Comparison of ENCODE assay signal across 8 cellular contexts in genomic region chr5:134466241-134467069, GRCh38. TPM values are rescaled to one million over a fixed set of nuclear protein-coding genes. Genes with fewer than 3 reads are reported as not detected.
DNase-seq lines count a peak whose midpoint lies in the region; ATAC-seq, FAIRE-seq and TF ChIP-seq lines count a peak whose summit lies in the region.

No MANE protein-coding gene starts in this region.

- H3K4me3 Mint-ChIP-seq in activated CD4-positive, alpha-beta memory T cell treated with anti-CD3 and anti-CD28 coated beads for 36 hours, result peak overlapping the region; percentile 75

- no peak; the same call in 1 of the 2 replicates for TF ChIP-seq CTCF in HepG2 (CRISPR knock-in tag; IDR thresholded peaks at IDR 0.05)

- CTCF ChIA-PET in activated CD4-positive, alpha-beta memory T cell treated with anti-CD3 and anti-CD28 coated beads for 36 hours (lab: Charles Lee), result interaction anchor here (0.7 to 1.9 kb wide), 5 partner anchors 29 to 121 kb away, joined by 3 to 7 read pairs (median 4); no protein-coding TSS in a partner anchor
- CTCF ChIA-PET in HepG2 (lab: Yijun Ruan, JAX; ENCODE audit: low intra/inter-chr PET ratio, low total read pairs), result no interaction called here

- H4K20me1 ChIP-seq in HepG2 (ENCODE audit: insufficient read depth, low read length), result no peaks in the 10 kb centered on the region

- no peaks in the 10 kb centered on the region for H3K27me3 Mint-ChIP-seq in activated CD4-positive, alpha-beta memory T cell treated with anti-CD3 and anti-CD28 coated beads for 36 hours

- intact Hi-C loops in activated CD4-positive, alpha-beta memory T cell treated with anti-CD3 and anti-CD28 coated beads for 36 hours (cut with micrococcal nuclease), result loop anchor here (2.0 kb wide), 1 partner anchor 58 kb away; the partner anchor contains the start of gene JADE2
- intact Hi-C loops in HepG2 (cut with micrococcal nuclease; ENCODE audit: unreplicated experiment), result loop anchor here (1.0 to 5.0 kb wide), 2 partner anchors 37 to 49 kb away; no protein-coding TSS in a partner anchor

- peak overlapping the region; percentile 77 for H3K27ac Mint-ChIP-seq in activated CD4-positive, alpha-beta memory T cell treated with anti-CD3 and anti-CD28 coated beads for 36 hours

- FAIRE-seq in HepG2 (lab: Jason Lieb, UNC), result peak; percentile 71

- H3K9ac ChIP-seq in duodenal mucosa (ENCODE audit: low read depth in 1 of 2, low read length in 2 of 2) (peak overlapping the region; percentile 74 to 79), HepG2 (ENCODE audit: insufficient read depth, low read depth, low read length) (peak overlapping the region; percentile 91)

- 2% methylated on average over 12 of the region's 26 CpGs for WGBS in HepG2 (ENCODE audit: low lambda C conversion rate)

- peaks cover 3% of the 10 kb centered on the region for H3K9me3 Mint-ChIP-seq in activated CD4-positive, alpha-beta memory T cell treated with anti-CD3 and anti-CD28 coated beads for 36 hours

- in situ Hi-C loops in HepG2 (cut with HindIII; ENCODE audit: extremely low pct_ligation_motif_present, low pct_unique_long_range_greater_than_20kb), result loop anchor here (5.0 kb wide), 1 partner anchor 46 kb away; no protein-coding TSS in a partner anchor

- H3K27me3 ChIP-seq in duodenal mucosa (ENCODE audit: control insufficient read depth in 1 of 2, insufficient read depth in 2 of 2, low read length in 2 of 2) (no peaks in the 10 kb centered on the region), HepG2 (ENCODE audit: control insufficient read depth in 1 of 2, insufficient read depth in 2 of 2, low read length in 2 of 2) (peaks cover 0 to 3% of the 10 kb centered on the region in 2 experiments; a peak in 3 of 5 replicates)

- peaks cover 17 to 29% of the 10 kb centered on the region in 2 donors for H3K4me1 ChIP-seq in duodenal mucosa (ENCODE audit: control insufficient read depth in 1 of 2, insufficient read depth in 2 of 2, low read length in 2 of 2)
- peaks cover 26% of the 10 kb centered on the region for H3K4me1 ChIP-seq in HepG2 (ENCODE audit: insufficient read depth, low read length)

- H3K4me3 ChIP-seq in duodenal mucosa (ENCODE audit: low read depth in 1 of 2, low read length in 2 of 2) (peak overlapping the region; percentile 69 to 84), HepG2 (replicated peaks in 1 of 3; ENCODE audit: insufficient read depth in 1 of 3, low read depth in 2 of 3, low read length in 3 of 3) (peak overlapping the region; percentile 81 to 83 (median 82))

- peak; percentile 26; the same call in 1 of the 2 replicates for TF ChIP-seq RAD21 in HepG2 (CRISPR knock-in tag; IDR thresholded peaks at IDR 0.05)

- H2AFZ ChIP-seq in HepG2 (ENCODE audit: low read length), result no peak overlapping the region

- peak; percentile 7 to 31 for DNase-seq in activated CD4-positive, alpha-beta T cell treated with anti-CD3 and anti-CD28 coated beads for 24 hours (ENCODE audit: low read depth in 2 of 2)
- DNase-seq in activated CD4-positive, alpha-beta T cell treated with anti-CD3 and anti-CD28 coated beads, Interleukin-2, amount 50 U/mL, for 4 hours, result no peak
- DNase-seq in NCI-H510A (lab: John Stamatoyannopoulos, UW), result peak; percentile 79
- peak; percentile 59 for DNase-seq in activated CD4-positive, alpha-beta memory T cell treated with anti-CD3 and anti-CD28 coated beads for 36 hours
- DNase-seq in HepG2 (ENCODE audit: low spot score), result peak; percentile 86
- peak; percentile 12 to 23 for DNase-seq in stimulated activated CD4-positive, alpha-beta T cell treated with anti-CD3 and anti-CD28 coated beads, Interleukin-4, amount 100 ng/mL, for 4 hours

- H3K79me2 ChIP-seq in HepG2 (ENCODE audit: insufficient read depth, low read length), result no peaks in the 10 kb centered on the region

- BruUV-seq in HepG2 (replicated peaks; lab: Mats Ljungman, UMichigan), result TSS peak; percentile 92

- ATAC-seq in HG03103 (IDR thresholded peaks at IDR 0.05; ENCODE audit: low read depth, unreplicated experiment) (peak; percentile 21), HepG2 (peak; percentile 85)

- peak overlapping the region; percentile 73 for H3K4me2 ChIP-seq in HepG2 (ENCODE audit: low read depth, low read length)

- H3K9me3 ChIP-seq in duodenal mucosa (ENCODE audit: control insufficient read depth in 1 of 2, low read length in 2 of 2) (no peaks in the 10 kb centered on the region), HepG2 (ENCODE audit: low read length) (no peaks in the 10 kb centered on the region)

- H3K36me3 ChIP-seq in duodenal mucosa (ENCODE audit: control insufficient read depth in 1 of 2, insufficient read depth in 2 of 2, low read length in 2 of 2) (no peaks in the 10 kb centered on the region), HepG2 (replicated peaks in 1 of 2; ENCODE audit: control insufficient read depth in 1 of 2, insufficient read depth in 2 of 2, low read length in 2 of 2) (no peaks in the 10 kb centered on the region)

- POLR2A ChIA-PET in activated CD4-positive, alpha-beta memory T cell treated with anti-CD3 and anti-CD28 coated beads for 36 hours (lab: Charles Lee), result interaction anchor here (0.5 to 2.3 kb wide), 8 partner anchors 26 to 437 kb away, joined by 3 to 14 read pairs (median 4); no protein-coding TSS in a partner anchor
- POLR2A ChIA-PET in HepG2 (lab: Yijun Ruan, JAX), result interaction anchor here (0.7 to 5.6 kb wide), 25 partner anchors 9 to 354 kb away, joined by 3 to 181 read pairs (median 5); partner anchors contain the start of genes CDKN2AIPNL, JADE2, PPP2CA and UBE2B

- TF ChIP-seq EP300 in HepG2 (IDR thresholded peaks at IDR 0.05; ENCODE audit: low read depth in 2 of 2, low read length in 2 of 2), result peak in 1 of 2 experiments; percentile 23; a peak in 1 of 4 replicates
- TF ChIP-seq EP300 in HepG2 (CRISPR knock-in tag; IDR thresholded peaks at IDR 0.05; ENCODE audit: borderline replicate concordance), result no peak

- no peaks in the 10 kb centered on the region for H3K36me3 Mint-ChIP-seq in activated CD4-positive, alpha-beta memory T cell treated with anti-CD3 and anti-CD28 coated beads for 36 hours

- TF ChIP-seq POLR2A in HepG2 (IDR thresholded peaks at IDR 0.05; ENCODE audit: insufficient read depth in 1 of 2, low read depth in 2 of 2, low read length in 2 of 2), result no peak

- peaks cover 18% of the 10 kb centered on the region for H3K4me1 Mint-ChIP-seq in activated CD4-positive, alpha-beta memory T cell treated with anti-CD3 and anti-CD28 coated beads for 36 hours (ENCODE audit: low read depth)

- H3K27ac ChIP-seq in duodenal mucosa (ENCODE audit: low read depth, low read length), result peak overlapping the region; percentile 94
- H3K27ac ChIP-seq in HepG2 (ENCODE audit: extremely low read length, insufficient read depth, low read length), result peak overlapping the region; percentile 95

RNA-seq across cellular contexts. Expression of gene CDKN2AIPNL, which starts 54.8 kb away (rescaled TPM):
- 10 to 100 TPM; 32.0 to 33.3 TPM for total RNA-seq in activated CD4-positive, alpha-beta memory T cell treated with anti-CD3 and anti-CD28 coated beads for 36 hours
- 46.5 and 51.2 TPM in 2 replicates for total RNA-seq in HepG2 (2016; rRNA removed; fragmentation: Illumina TruSeq; extraction: Trizol)
- total RNA-seq in HepG2 (2016; cell fraction: cytosol; rRNA removed; fragmentation: Illumina TruSeq; extraction: Trizol; ENCODE audit: low read depth), result 43.9 and 45.2 TPM in 2 replicates
- total RNA-seq in HepG2 (2016; cell fraction: insoluble cytoplasmic fraction; rRNA removed; fragmentation: Illumina TruSeq; extraction: Trizol), result 51.0 and 57.6 TPM in 2 replicates
- 82.5 and 85.3 TPM in 2 replicates for total RNA-seq in HepG2 (2016; cell fraction: membrane; rRNA removed; fragmentation: Illumina TruSeq; extraction: Trizol)
- total RNA-seq in HepG2 (2016; cell fraction: nucleus; rRNA removed; fragmentation: Illumina TruSeq; extraction: Trizol), result 16.1 and 18.5 TPM in 2 replicates
- 13.5 and 17.4 TPM in 2 replicates for polyA plus RNA-seq in HepG2 (2011; rRNA removed)
- 15.3 and 17.9 TPM in 2 replicates for polyA plus RNA-seq in HepG2 (2011; cell fraction: cytosol; rRNA removed)
- polyA plus RNA-seq in HepG2 (2011; cell fraction: nucleus; rRNA removed), result 3.4 and 4.0 TPM in 2 replicates
- 16.4 and 22.9 TPM in 2 replicates for polyA plus RNA-seq in HepG2 (2012)
- polyA plus RNA-seq in HepG2 (2016; cell fraction: cytosol; fragmentation: Illumina TruSeq; extraction: Trizol; ENCODE audit: low read depth), result 45.6 and 53.1 TPM in 2 replicates
- polyA plus RNA-seq in HepG2 (2016; cell fraction: insoluble cytoplasmic fraction; fragmentation: Illumina TruSeq; extraction: Trizol; ENCODE audit: low read depth), result 52.5 and 57.0 TPM in 2 replicates
- polyA plus RNA-seq in HepG2 (2016; cell fraction: membrane; fragmentation: Illumina TruSeq; extraction: Trizol; ENCODE audit: low read depth), result 72.1 and 73.9 TPM in 2 replicates
- polyA plus RNA-seq in HepG2 (2016; cell fraction: nucleus; fragmentation: Illumina TruSeq; extraction: Trizol; ENCODE audit: insufficient read depth, low read depth), result 25.5 and 28.1 TPM in 2 replicates
- polyA minus RNA-seq in HepG2 (2011; rRNA and poly(A)+ RNA removed; ENCODE audit: low replicate concordance), result 7.8 TPM in 2 replicates
- 5.6 and 10.3 TPM in 2 replicates for polyA minus RNA-seq in HepG2 (2011; cell fraction: cytosol; rRNA and poly(A)+ RNA removed)
- 5.3 and 6.8 TPM in 2 replicates for polyA minus RNA-seq in HepG2 (2011; cell fraction: nucleus; rRNA and poly(A)+ RNA removed)

RNA-seq across cellular contexts. Expression of gene JADE2, which starts 59.0 kb away (rescaled TPM):
- total RNA-seq in activated CD4-positive, alpha-beta memory T cell treated with anti-CD3 and anti-CD28 coated beads for 36 hours, result 10 to 100 TPM; 79.4 to 81.6 TPM
- 15.1 and 15.6 TPM in 2 replicates for total RNA-seq in HepG2 (2016; rRNA removed; fragmentation: Illumina TruSeq; extraction: Trizol)
- 3.9 and 4.4 TPM in 2 replicates for total RNA-seq in HepG2 (2016; cell fraction: cytosol; rRNA removed; fragmentation: Illumina TruSeq; extraction: Trizol; ENCODE audit: low read depth)
- 15.7 and 16.4 TPM in 2 replicates for total RNA-seq in HepG2 (2016; cell fraction: insoluble cytoplasmic fraction; rRNA removed; fragmentation: Illumina TruSeq; extraction: Trizol)
- total RNA-seq in HepG2 (2016; cell fraction: membrane; rRNA removed; fragmentation: Illumina TruSeq; extraction: Trizol), result 9.9 and 14.2 TPM in 2 replicates
- 10.7 and 11.7 TPM in 2 replicates for total RNA-seq in HepG2 (2016; cell fraction: nucleus; rRNA removed; fragmentation: Illumina TruSeq; extraction: Trizol)
- polyA plus RNA-seq in HepG2 (2011; rRNA removed), result 7.5 and 9.1 TPM in 2 replicates
- polyA plus RNA-seq in HepG2 (2011; cell fraction: cytosol; rRNA removed), result 6.2 and 7.4 TPM in 2 replicates
- polyA plus RNA-seq in HepG2 (2011; cell fraction: nucleus; rRNA removed), result 10.9 and 11.6 TPM in 2 replicates
- polyA plus RNA-seq in HepG2 (2012), result 5.4 and 7.6 TPM in 2 replicates
- polyA plus RNA-seq in HepG2 (2016; cell fraction: cytosol; fragmentation: Illumina TruSeq; extraction: Trizol; ENCODE audit: low read depth), result 1.7 and 2.3 TPM in 2 replicates
- 10.3 and 12.8 TPM in 2 replicates for polyA plus RNA-seq in HepG2 (2016; cell fraction: insoluble cytoplasmic fraction; fragmentation: Illumina TruSeq; extraction: Trizol; ENCODE audit: low read depth)
- 4.9 and 6.8 TPM in 2 replicates for polyA plus RNA-seq in HepG2 (2016; cell fraction: membrane; fragmentation: Illumina TruSeq; extraction: Trizol; ENCODE audit: low read depth)
- 12.5 and 13.5 TPM in 2 replicates for polyA plus RNA-seq in HepG2 (2016; cell fraction: nucleus; fragmentation: Illumina TruSeq; extraction: Trizol; ENCODE audit: insufficient read depth, low read depth)
- polyA minus RNA-seq in HepG2 (2011; rRNA and poly(A)+ RNA removed; ENCODE audit: low replicate concordance), result 17.4 and 97.1 TPM in 2 replicates
- 6.2 and 12.3 TPM in 2 replicates for polyA minus RNA-seq in HepG2 (2011; cell fraction: cytosol; rRNA and poly(A)+ RNA removed)
- polyA minus RNA-seq in HepG2 (2011; cell fraction: nucleus; rRNA and poly(A)+ RNA removed), result 7.2 and 7.7 TPM in 2 replicates

Comparison
In these comparisons a context has a peak if more than half of its experiments do, and no peak if none do; other contexts are left out.
1. DNase-seq: peak in activated CD4-positive, alpha-beta T cell treated with anti-CD3 and anti-CD28 coated beads for 24 hours (2 of 2), NCI-H510A (single experiment), activated CD4-positive, alpha-beta memory T cell treated with anti-CD3 and anti-CD28 coated beads for 36 hours (single experiment), HepG2 (single experiment) and stimulated activated CD4-positive, alpha-beta T cell treated with anti-CD3 and anti-CD28 coated beads, Interleukin-4, amount 100 ng/mL, for 4 hours (2 of 2); none in activated CD4-positive, alpha-beta T cell treated with anti-CD3 and anti-CD28 coated beads, Interleukin-2, amount 50 U/mL, for 4 hours (0 of 2).